ENCODE assay signal across 8 cellular contexts in the genomic region with DNA sequence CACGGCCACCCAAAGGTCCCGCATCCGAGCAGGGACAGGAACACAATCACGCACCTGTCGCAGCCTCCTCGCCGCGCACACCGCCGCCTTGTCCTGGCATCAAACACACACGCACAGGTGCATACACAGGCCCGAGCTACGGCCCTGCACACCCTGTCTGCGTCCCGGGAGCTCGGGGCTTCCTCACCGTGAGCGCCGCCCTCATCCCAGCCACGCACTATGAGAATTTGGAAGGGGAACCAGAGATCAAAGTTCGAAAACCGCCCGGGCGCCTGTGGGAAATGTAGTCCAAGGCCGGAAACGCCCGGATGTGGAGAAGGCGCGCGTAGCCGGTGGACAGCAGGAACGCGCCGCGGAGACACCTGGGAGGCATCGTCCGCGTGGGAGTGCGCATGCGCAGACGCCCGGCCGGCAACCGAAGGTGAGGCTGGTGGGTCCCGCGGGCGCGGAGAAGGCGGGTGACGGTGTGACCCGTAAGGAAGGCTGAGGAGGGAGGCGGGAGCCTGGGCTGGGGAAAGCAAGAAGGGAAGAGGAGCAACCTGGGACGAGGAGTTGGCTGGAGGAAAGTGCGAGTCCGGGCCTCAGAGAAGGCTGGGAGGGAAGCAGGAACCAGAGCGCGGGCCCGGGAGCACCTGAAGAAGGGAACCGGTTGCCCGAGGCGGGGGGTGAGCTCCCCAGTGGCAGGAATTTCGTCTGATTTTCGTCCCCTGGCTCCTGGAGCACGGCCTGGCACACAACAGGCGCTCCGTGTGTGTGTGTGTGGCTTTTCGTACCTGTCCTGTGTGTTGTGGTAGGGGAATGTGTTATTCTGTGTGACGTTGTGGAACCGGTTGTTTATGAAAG. TPM values are rescaled to one million over a fixed set of nuclear protein-coding genes. Genes with fewer than 3 reads are reported as not detected.
DNase-seq lines count a peak whose midpoint lies in the region; ATAC-seq and TF ChIP-seq lines count a peak whose summit lies in the region.

A gene (plus strand): TSS at position 399 of the 843 bp plus-strand sequence. CDS start 7,256 bp downstream, outside the sequence.

- intact Hi-C loops in activated CD4-positive, alpha-beta T cell treated with anti-CD3 and anti-CD28 coated beads, Interleukin-2, amount 10 ng/mL, durations not matched to agents 24 days and 14 days (cut with micrococcal nuclease), result loop anchor here (1.0 to 10.0 kb wide), 14 partner anchors 21 to 687 kb away; a partner anchor contains a TSS
- intact Hi-C loops in left colon (cut with DNase I, micrococcal nuclease), result no loop called here

- peak; percentile 82 for TF ChIP-seq POLR2A in GM19193 (IDR thresholded peaks at IDR 0.05; ENCODE audit: extremely low read depth, insufficient read depth, insufficient read length)

- peaks cover 28% of the 10 kb centered on the region for H3K4me1 Mint-ChIP-seq in activated CD4-positive, alpha-beta T cell treated with anti-CD3 and anti-CD28 coated beads, Interleukin-2, amount 10 ng/mL, durations not matched to agents 24 days and 14 days

- peaks cover 70% of the 10 kb centered on the region for H3K36me3 Mint-ChIP-seq in activated CD4-positive, alpha-beta T cell treated with anti-CD3 and anti-CD28 coated beads, Interleukin-2, amount 10 ng/mL, durations not matched to agents 24 days and 14 days (ENCODE audit: low read depth)

- peak; percentile 92 for DNase-seq in Ammon's horn (ENCODE audit: low spot score)
- DNase-seq in NCI-H524 treated with DMSO at 0.1 percent for 48 hours (lab: John Stamatoyannopoulos, UW), result peak; percentile 82
- DNase-seq in activated CD4-positive, alpha-beta T cell treated with anti-CD3 and anti-CD28 coated beads, Interleukin-2, amount 10 ng/mL, durations not matched to agents 24 days and 14 days, result peak; percentile 99
- DNase-seq in cortex of kidney (lab: John Stamatoyannopoulos, UW), result peak; percentile 40
- peak; percentile 98 to 99 for DNase-seq in left colon
- DNase-seq in stimulated activated CD4-positive, alpha-beta T cell treated with anti-CD3 and anti-CD28 coated beads, Interleukin-1b, Interleukin-23, amount 100 ng/mL, for 4 hours (ENCODE audit: low read depth in 2 of 2), result peak; percentile 99

- ATAC-seq in HG03432 (IDR thresholded peaks at IDR 0.05; ENCODE audit: unreplicated experiment), result peak; percentile 92
- ATAC-seq in left colon, result peak; percentile 98

- peaks cover 23% of the 10 kb centered on the region for H3K9me3 Mint-ChIP-seq in activated CD4-positive, alpha-beta T cell treated with anti-CD3 and anti-CD28 coated beads, Interleukin-2, amount 10 ng/mL, durations not matched to agents 24 days and 14 days

- H3K27ac Mint-ChIP-seq in activated CD4-positive, alpha-beta T cell treated with anti-CD3 and anti-CD28 coated beads, Interleukin-2, amount 10 ng/mL, durations not matched to agents 24 days and 14 days, result peak within 1 kb of the TSS; percentile 95

- no peaks in the 10 kb centered on the region for H3K27me3 Mint-ChIP-seq in activated CD4-positive, alpha-beta T cell treated with anti-CD3 and anti-CD28 coated beads, Interleukin-2, amount 10 ng/mL, durations not matched to agents 24 days and 14 days

- H3K4me3 Mint-ChIP-seq in activated CD4-positive, alpha-beta T cell treated with anti-CD3 and anti-CD28 coated beads, Interleukin-2, amount 10 ng/mL, durations not matched to agents 24 days and 14 days, result peak within 1 kb of the TSS; percentile 98

RNA-seq across cellular contexts. Expression of the gene that starts here (rescaled TPM):
- total RNA-seq in activated CD4-positive, alpha-beta T cell treated with anti-CD3 and anti-CD28 coated beads, Interleukin-2, amount 10 ng/mL, durations not matched to agents 24 days and 14 days, result 8.2 and 8.3 TPM in 2 replicates
- 1 to 10 TPM; 3.8 to 4.7 TPM for total RNA-seq in left colon

Comparison
In these comparisons a context has a peak if more than half of its experiments do, and no peak if none do; other contexts are left out.
1. Peak in every context shown above with its lines: DNase-seq and ATAC-seq.
2. DNase-seq: peak in every context shown above with its lines; median percentile 99 in activated CD4-positive, alpha-beta T cell treated with anti-CD3 and anti-CD28 coated beads, Interleukin-2, amount 10 ng/mL, durations not matched to agents 24 days and 14 days; 99 in stimulated activated CD4-positive, alpha-beta T cell treated with anti-CD3 and anti-CD28 coated beads, Interleukin-1b, Interleukin-23, amount 100 ng/mL, for 4 hours; 98 in left colon; 92 in Ammon's horn; 82 in NCI-H524 treated with DMSO at 0.1 percent for 48 hours; 40 in cortex of kidney.